In genomic region chr15:67100808-67101581, GRCh38 we compare ENCODE assay signal across 9 cellular contexts. TPM values are rescaled to one million over a fixed set of nuclear protein-coding genes. Genes with fewer than 3 reads are reported as not detected.
DNase-seq lines count a peak whose midpoint lies in the region; ATAC-seq, FAIRE-seq and TF ChIP-seq lines count a peak whose summit lies in the region.
"Had no signal": no experiment of that assay in that cellular context is flagged by ENCODE, and none has a peak within 500 bp of the region (broad histone marks: within the 10 kb centered on the region; RNA-seq: fewer than 3 reads in every experiment).

No MANE protein-coding gene starts in this region.

- no peak for TF ChIP-seq CTCF in HepG2 (CRISPR knock-in tag; IDR thresholded peaks at IDR 0.05)

- no peak for TF ChIP-seq POLR2A in HepG2 (IDR thresholded peaks at IDR 0.05; ENCODE audit: insufficient read depth in 1 of 2, low read depth in 2 of 2, low read length in 2 of 2)

- no peak overlapping the region for H3K4me3 ChIP-seq in HepG2 (replicated peaks in 1 of 3; ENCODE audit: insufficient read depth in 1 of 3, low read depth in 2 of 3, low read length in 3 of 3)

- CTCF ChIA-PET in HepG2 (lab: Yijun Ruan, JAX; ENCODE audit: low intra/inter-chr PET ratio, low total read pairs): no interaction called here

- no peak for FAIRE-seq in HepG2 (lab: Jason Lieb, UNC)

- DNase-seq in NOMO-1 treated with DMSO at 0.1 percent for 48 hours (lab: John Stamatoyannopoulos, UW; ENCODE audit: unreplicated experiment) (peak; percentile 51), NOMO-1 treated with dmso at 0.1 percent for 144 hours (lab: John Stamatoyannopoulos, UW; ENCODE audit: unreplicated experiment) (no peak), kidney tubule cell (ENCODE audit: low spot score) (no peak), HepG2 (ENCODE audit: low spot score) (no peak), NCI-H446 (lab: John Stamatoyannopoulos, UW) (no peak)
- peak; percentile 43 to 80 for DNase-seq in stimulated activated CD8-positive, alpha-beta memory T cell treated with anti-CD3 and anti-CD28 coated beads, Interleukin-7, amount 100 ng/mL, for 48 hours (ENCODE audit: extremely low read depth in 1 of 2, low read depth in 1 of 2)

- H3K9me3 ChIP-seq in HepG2 (ENCODE audit: low read length): no peaks in the 10 kb centered on the region

- H3K36me3 ChIP-seq in HepG2 (replicated peaks in 1 of 2; ENCODE audit: control insufficient read depth in 1 of 2, insufficient read depth in 2 of 2, low read length in 2 of 2): peaks cover 6 to 12% of the 10 kb centered on the region in 2 experiments

- peaks cover 84% of the 10 kb centered on the region for H3K79me2 ChIP-seq in HepG2 (ENCODE audit: insufficient read depth, low read length)

- peaks cover 47% of the 10 kb centered on the region for H3K4me1 Mint-ChIP-seq in activated T-helper 17 cell treated with anti-CD3 and anti-CD28 coated beads, Interleukin-2, amount 50 U/mL, for 72 hours

- TF ChIP-seq EP300 in HepG2 (IDR thresholded peaks at IDR 0.05; ENCODE audit: low read depth in 2 of 2, low read length in 2 of 2) (no peak), HepG2 (CRISPR knock-in tag; IDR thresholded peaks at IDR 0.05; ENCODE audit: borderline replicate concordance) (no peak)

- in situ Hi-C loops in HepG2 (cut with HindIII; ENCODE audit: extremely low pct_ligation_motif_present, low pct_unique_long_range_greater_than_20kb): no loop called here

- no peak for TF ChIP-seq RAD21 in HepG2 (CRISPR knock-in tag; IDR thresholded peaks at IDR 0.05)

- peaks cover 58% of the 10 kb centered on the region for H3K36me3 Mint-ChIP-seq in activated T-helper 17 cell treated with anti-CD3 and anti-CD28 coated beads, Interleukin-2, amount 50 U/mL, for 72 hours (ENCODE audit: low read depth)

- no peak overlapping the region for H3K27ac Mint-ChIP-seq in activated T-helper 17 cell treated with anti-CD3 and anti-CD28 coated beads, Interleukin-2, amount 50 U/mL, for 72 hours

- H3K9ac ChIP-seq in HepG2 (ENCODE audit: insufficient read depth, low read depth, low read length): no peak overlapping the region

- no peak overlapping the region for H3K27ac ChIP-seq in HepG2 (ENCODE audit: extremely low read length, insufficient read depth, low read length)

- WGBS in HepG2 (ENCODE audit: low lambda C conversion rate): 94% methylated on average over 7 of the region's 7 CpGs

- BruUV-seq in HepG2 (replicated peaks; lab: Mats Ljungman, UMichigan): no TSS peak

- H3K4me2 ChIP-seq in HepG2 (ENCODE audit: low read depth, low read length): no peak overlapping the region

- peaks cover 95% of the 10 kb centered on the region for H3K4me1 ChIP-seq in HepG2 (ENCODE audit: insufficient read depth, low read length)

- peaks cover 67% of the 10 kb centered on the region for H4K20me1 ChIP-seq in HepG2 (ENCODE audit: insufficient read depth, low read length)

- H3K27me3 ChIP-seq in HepG2 (ENCODE audit: control insufficient read depth in 1 of 2, insufficient read depth in 2 of 2, low read length in 2 of 2): no peaks in the 10 kb centered on the region

- H3K27me3 Mint-ChIP-seq in activated T-helper 17 cell treated with anti-CD3 and anti-CD28 coated beads, Interleukin-2, amount 50 U/mL, for 72 hours: no peaks in the 10 kb centered on the region

- no peaks in the 10 kb centered on the region for H3K9me3 Mint-ChIP-seq in activated T-helper 17 cell treated with anti-CD3 and anti-CD28 coated beads, Interleukin-2, amount 50 U/mL, for 72 hours
- H3K9me3 Mint-ChIP-seq: T-helper 1 cell treated with Interleukin-12 subunit alpha and Interleukin-12 subunit beta and Interleukin-4 antibody, amounts not matched to agents 30 μg/mL and 1 μg/mL, for 36 hours had no signal

- intact Hi-C loops in HepG2 (cut with micrococcal nuclease; ENCODE audit: unreplicated experiment): no loop called here

- H2AFZ ChIP-seq in HepG2 (ENCODE audit: low read length): no peak overlapping the region

- ATAC-seq in HG03095 (IDR thresholded peaks at IDR 0.05; ENCODE audit: unreplicated experiment): peak; percentile 66
- peak; percentile 76 for ATAC-seq in activated T-helper 17 cell treated with anti-CD3 and anti-CD28 coated beads, Interleukin-2, amount 50 U/mL, for 72 hours (replicated peaks)
- ATAC-seq in HepG2: no peak

- POLR2A ChIA-PET in HepG2 (lab: Yijun Ruan, JAX): interaction anchor here (1.4 to 1.5 kb wide), 2 partner anchors 37 to 47 kb away, joined by 3 to 4 read pairs; no protein-coding TSS in a partner anchor

- no peak overlapping the region for H3K4me3 Mint-ChIP-seq in activated T-helper 17 cell treated with anti-CD3 and anti-CD28 coated beads, Interleukin-2, amount 50 U/mL, for 72 hours

TF ChIP-seq in HepG2, 621 proteins besides CTCF, POLR2A, EP300 and RAD21:
- TF ChIP-seq KDM6A (CRISPR knock-in tag; IDR thresholded peaks at IDR 0.05; ENCODE audit: low read depth) (no peak), MED13 (CRISPR knock-in tag; IDR thresholded peaks at IDR 0.05) (no peak), KMT2A (CRISPR knock-in tag; IDR thresholded peaks at IDR 0.05) (no peak), TGIF2 (CRISPR knock-in tag; IDR thresholded peaks at IDR 0.05) (no peak), MTA1 (CRISPR knock-in tag; IDR thresholded peaks at IDR 0.05; ENCODE audit: borderline replicate concordance) (no peak), KDM1A (CRISPR knock-in tag; IDR thresholded peaks at IDR 0.05) (no peak), CREBL2 (CRISPR knock-in tag; IDR thresholded peaks at IDR 0.05; ENCODE audit: borderline replicate concordance) (no peak)
TF ChIP-seq in HepG2: peak in this region for 0.

RNA-seq across cellular contexts. Expression of gene SMAD3, which starts 35.6 kb away (rescaled TPM):
- 10 to 100 TPM; 57.0 to 94.9 TPM for total RNA-seq in activated T-helper 17 cell treated with anti-CD3 and anti-CD28 coated beads, Interleukin-2, amount 50 U/mL, for 72 hours
- 8.6 and 10.0 TPM in 2 replicates for total RNA-seq in HepG2 (2016; rRNA removed; fragmentation: Illumina TruSeq; extraction: Trizol)
- 5.9 and 6.9 TPM in 2 replicates for total RNA-seq in HepG2 (2016; cell fraction: cytosol; rRNA removed; fragmentation: Illumina TruSeq; extraction: Trizol; ENCODE audit: low read depth)
- total RNA-seq in HepG2 (2016; cell fraction: insoluble cytoplasmic fraction; rRNA removed; fragmentation: Illumina TruSeq; extraction: Trizol): 8.6 and 9.2 TPM in 2 replicates
- total RNA-seq in HepG2 (2016; cell fraction: membrane; rRNA removed; fragmentation: Illumina TruSeq; extraction: Trizol): 6.1 and 6.5 TPM in 2 replicates
- total RNA-seq in HepG2 (2016; cell fraction: nucleus; rRNA removed; fragmentation: Illumina TruSeq; extraction: Trizol): 15.6 and 16.8 TPM in 2 replicates
- polyA plus RNA-seq in HepG2 (2011; rRNA removed): 56.3 and 59.1 TPM in 2 replicates
- 15.3 and 17.1 TPM in 2 replicates for polyA plus RNA-seq in HepG2 (2011; cell fraction: cytosol; rRNA removed)
- 92.6 and 110 TPM in 2 replicates for polyA plus RNA-seq in HepG2 (2011; cell fraction: nucleus; rRNA removed)
- polyA plus RNA-seq in HepG2 (2012): 27.7 and 30.7 TPM in 2 replicates
- 0.69 and 1.4 TPM in 2 replicates for polyA plus RNA-seq in HepG2 (2016; cell fraction: cytosol; fragmentation: Illumina TruSeq; extraction: Trizol; ENCODE audit: low read depth)
- 9.8 and 12.0 TPM in 2 replicates for polyA plus RNA-seq in HepG2 (2016; cell fraction: insoluble cytoplasmic fraction; fragmentation: Illumina TruSeq; extraction: Trizol; ENCODE audit: low read depth)
- polyA plus RNA-seq in HepG2 (2016; cell fraction: membrane; fragmentation: Illumina TruSeq; extraction: Trizol; ENCODE audit: low read depth): 2.7 and 3.7 TPM in 2 replicates
- polyA plus RNA-seq in HepG2 (2016; cell fraction: nucleus; fragmentation: Illumina TruSeq; extraction: Trizol; ENCODE audit: insufficient read depth, low read depth): 25.8 and 26.1 TPM in 2 replicates
- polyA minus RNA-seq in HepG2 (2011; rRNA and poly(A)+ RNA removed; ENCODE audit: low replicate concordance): 37.4 and 65.9 TPM in 2 replicates
- 17.8 and 26.2 TPM in 2 replicates for polyA minus RNA-seq in HepG2 (2011; cell fraction: cytosol; rRNA and poly(A)+ RNA removed)
- polyA minus RNA-seq in HepG2 (2011; cell fraction: nucleus; rRNA and poly(A)+ RNA removed): 43.8 and 50.1 TPM in 2 replicates

Comparison
In these comparisons a context has a peak if more than half of its experiments do, and no peak if none do; other contexts are left out.
1. DNase-seq: peak in NOMO-1 treated with DMSO at 0.1 percent for 48 hours (single experiment) and stimulated activated CD8-positive, alpha-beta memory T cell treated with anti-CD3 and anti-CD28 coated beads, Interleukin-7, amount 100 ng/mL, for 48 hours (2 of 2); none in NOMO-1 treated with dmso at 0.1 percent for 144 hours (single experiment), kidney tubule cell (single experiment), HepG2 (single experiment) and NCI-H446 (0 of 2).